ENCODE assay signal across 8 cellular contexts in genomic region chr9:133375724-133376654, GRCh38. TPM values are rescaled to one million over a fixed set of nuclear protein-coding genes. Genes with fewer than 3 reads are reported as not detected.
DNase-seq lines count a peak whose midpoint lies in the region; ATAC-seq, FAIRE-seq and TF ChIP-seq lines count a peak whose summit lies in the region.

STKLD1 (plus strand) TSS chr9:133376366; CDS start chr9:133376474, 108 bp downstream.
SURF4 (minus strand) TSS chr9:133376060; CDS start chr9:133375969, 91 bp downstream.

- peaks cover 70% of the 10 kb centered on the region for H3K4me1 ChIP-seq in HepG2 (ENCODE audit: insufficient read depth, low read length)

- H3K9me3 Mint-ChIP-seq in CD14-positive monocyte = no peaks in the 10 kb centered on the region

- FAIRE-seq in HepG2 (lab: Jason Lieb, UNC) = no peak

- CTCF ChIA-PET in HepG2 (lab: Yijun Ruan, JAX; ENCODE audit: low intra/inter-chr PET ratio, low total read pairs) = no interaction called here

- no peak for TF ChIP-seq CTCF in CD14-positive monocyte (IDR thresholded peaks at IDR 0.05)
- no peak for TF ChIP-seq CTCF in HepG2 (CRISPR knock-in tag; IDR thresholded peaks at IDR 0.05)

- peaks cover 45% of the 10 kb centered on the region for H3K79me2 ChIP-seq in HepG2 (ENCODE audit: insufficient read depth, low read length)

- H3K4me3 ChIP-seq in HepG2 (replicated peaks in 1 of 3; ENCODE audit: insufficient read depth in 1 of 3, low read depth in 2 of 3, low read length in 3 of 3) = peak within 1 kb of the TSS; percentile 72 to 86 (median 76)

- H3K27ac ChIP-seq in HepG2 (ENCODE audit: extremely low read length, insufficient read depth, low read length) = peak within 1 kb of the TSS; percentile 97

- in situ Hi-C loops in HepG2 (cut with HindIII; ENCODE audit: extremely low pct_ligation_motif_present, low pct_unique_long_range_greater_than_20kb) = no loop called here

- peaks cover 41% of the 10 kb centered on the region for H4K20me1 ChIP-seq in HepG2 (ENCODE audit: insufficient read depth, low read length)

- peak within 1 kb of the TSS; percentile 89 to 96 (median 94) for H3K27ac Mint-ChIP-seq in CD14-positive monocyte

- H3K36me3 Mint-ChIP-seq in CD14-positive monocyte = peaks cover 10 to 22% of the 10 kb centered on the region in 2 donors

- WGBS in HepG2 (ENCODE audit: low lambda C conversion rate) = 0% methylated on average over 21 of the region's 120 CpGs

- H3K9ac ChIP-seq in HepG2 (ENCODE audit: insufficient read depth, low read depth, low read length) = peak within 1 kb of the TSS; percentile 99

- ATAC-seq in GM19397 (IDR thresholded peaks at IDR 0.05; ENCODE audit: unreplicated experiment) = peak; percentile 89
- ATAC-seq in HG03558 (IDR thresholded peaks at IDR 0.05; ENCODE audit: extremely low read depth, unreplicated experiment) = peak; percentile 60
- ATAC-seq in HepG2 = peak; percentile 87

- peak within 1 kb of the TSS; percentile 94 to 97 for H3K4me3 Mint-ChIP-seq in CD14-positive monocyte

- BruUV-seq in HepG2 (replicated peaks; lab: Mats Ljungman, UMichigan) = no TSS peak

- POLR2A ChIA-PET in HepG2 (lab: Yijun Ruan, JAX) = interaction anchor here (0.9 to 2.0 kb wide), 12 partner anchors 9 to 103 kb away, joined by 3 to 13 read pairs (median 5); partner anchors contain the start of genes CACFD1, MED22, RPL7A and SLC2A6

- no peaks in the 10 kb centered on the region for H3K27me3 ChIP-seq in HepG2 (ENCODE audit: control insufficient read depth in 1 of 2, insufficient read depth in 2 of 2, low read length in 2 of 2)

- no peaks in the 10 kb centered on the region for H3K9me3 ChIP-seq in HepG2 (ENCODE audit: low read length)

- TF ChIP-seq POLR2A in HepG2 (IDR thresholded peaks at IDR 0.05; ENCODE audit: insufficient read depth in 1 of 2, low read depth in 2 of 2, low read length in 2 of 2) = peak; percentile 81 to 82

- intact Hi-C loops in CD14-positive monocyte (cut with micrococcal nuclease) = loop anchor here (1.0 to 10.0 kb wide), 4 partner anchors 19 to 341 kb away; partner anchors contain the start of genes GTF3C5 (in 1 of the 2), MED22 (in 1 of the 2), RPL7A (in 1 of the 2) and SURF1 (in 1 of the 2)
- intact Hi-C loops in HepG2 (cut with micrococcal nuclease; ENCODE audit: unreplicated experiment) = no loop called here

- peak; percentile 58 for TF ChIP-seq RAD21 in HepG2 (CRISPR knock-in tag; IDR thresholded peaks at IDR 0.05)

- peaks cover 54% of the 10 kb centered on the region for H3K4me1 Mint-ChIP-seq in CD14-positive monocyte

- no peak for TF ChIP-seq EP300 in HepG2 (IDR thresholded peaks at IDR 0.05; ENCODE audit: low read depth in 2 of 2, low read length in 2 of 2)
- 0 out of 2 replicates have a peak, but pooled peaks have one; percentile 10 for TF ChIP-seq EP300 in HepG2 (CRISPR knock-in tag; IDR thresholded peaks at IDR 0.05; ENCODE audit: borderline replicate concordance)

- DNase-seq in CD14-positive monocyte (ENCODE audit: low spot score) (peak; percentile 89), NCI-H69 (lab: John Stamatoyannopoulos, UW) (peak; percentile 99), dedifferentiated amniotic fluid mesenchymal stem cell (ENCODE audit: extremely low spot score) (peak; percentile 90), HepG2 (ENCODE audit: low spot score) (peak; percentile 86)
- peak; percentile 94 for DNase-seq in activated CD4-positive, alpha-beta T cell treated with anti-CD3 and anti-CD28 coated beads, Interleukin-2, amount 50 U/mL, for 1 hour
- DNase-seq in stimulated activated CD4-positive, alpha-beta T cell treated with anti-CD3 and anti-CD28 coated beads, Interleukin-2, amount 100 ng/mL, for 4 hours (ENCODE audit: low read depth) = peak; percentile 91

- peaks cover 6 to 24% of the 10 kb centered on the region in 2 experiments; a peak in 4 of 5 replicates for H3K36me3 ChIP-seq in HepG2 (replicated peaks in 1 of 2; ENCODE audit: control insufficient read depth in 1 of 2, insufficient read depth in 2 of 2, low read length in 2 of 2)

- H3K4me2 ChIP-seq in HepG2 (ENCODE audit: low read depth, low read length) = peak within 1 kb of the TSS; percentile 87

- H2AFZ ChIP-seq in HepG2 (ENCODE audit: low read length) = no peak within 1 kb of the TSS

- H3K27me3 Mint-ChIP-seq in CD14-positive monocyte (ENCODE audit: low read depth in 3 of 3) = peaks cover 0 to 5% (median 3%) of the 10 kb centered on the region in 3 donors

TF ChIP-seq in HepG2, 621 proteins besides CTCF, POLR2A, EP300 and RAD21 (continues in another document):
- TF ChIP-seq NKX3-1 (CRISPR knock-in tag; IDR thresholded peaks at IDR 0.05) = no peak
- no peak for TF ChIP-seq KLF15 (CRISPR knock-in tag; IDR thresholded peaks at IDR 0.05; ENCODE audit: borderline replicate concordance)
- TF ChIP-seq PBX3 (CRISPR knock-in tag; IDR thresholded peaks at IDR 0.05; ENCODE audit: borderline replicate concordance) = no peak; the same call in 1 of the 2 replicates
- TF ChIP-seq ZNF619 (CRISPR knock-in tag; IDR thresholded peaks at IDR 0.05) = 0 out of 2 replicates have a peak, but pooled peaks have one; percentile 43
- TF ChIP-seq ZNF383 (CRISPR knock-in tag; IDR thresholded peaks at IDR 0.05; ENCODE audit: borderline replicate concordance) = peak; percentile 82; the same call in 1 of the 2 replicates

RNA-seq across cellular contexts. Expression of gene STKLD1, which starts in this region (rescaled TPM):
- not detected for polyA plus RNA-seq in CD14-positive monocyte
- total RNA-seq in HepG2 (2016; rRNA removed; fragmentation: Illumina TruSeq; extraction: Trizol) = 1.1 and 2.2 TPM in 2 replicates
- 3.2 and 4.6 TPM in 2 replicates for total RNA-seq in HepG2 (2016; cell fraction: cytosol; rRNA removed; fragmentation: Illumina TruSeq; extraction: Trizol; ENCODE audit: low read depth)
- total RNA-seq in HepG2 (2016; cell fraction: insoluble cytoplasmic fraction; rRNA removed; fragmentation: Illumina TruSeq; extraction: Trizol) = 1.6 TPM in 2 replicates
- 3.7 and 4.8 TPM in 2 replicates for total RNA-seq in HepG2 (2016; cell fraction: membrane; rRNA removed; fragmentation: Illumina TruSeq; extraction: Trizol)
- 0.53 and 0.75 TPM in 2 replicates for total RNA-seq in HepG2 (2016; cell fraction: nucleus; rRNA removed; fragmentation: Illumina TruSeq; extraction: Trizol)
- 1.5 and 3.8 TPM in 2 replicates for polyA plus RNA-seq in HepG2 (2011; rRNA removed)
- 2.0 and 2.7 TPM in 2 replicates for polyA plus RNA-seq in HepG2 (2011; cell fraction: cytosol; rRNA removed)
- 0.87 and 3.7 TPM in 2 replicates for polyA plus RNA-seq in HepG2 (2011; cell fraction: nucleus; rRNA removed)
- 3.1 and 4.8 TPM in 2 replicates for polyA plus RNA-seq in HepG2 (2012)
- polyA plus RNA-seq in HepG2 (2016; cell fraction: cytosol; fragmentation: Illumina TruSeq; extraction: Trizol; ENCODE audit: low read depth) = 4.2 and 4.8 TPM in 2 replicates
- 1.5 and 2.2 TPM in 2 replicates for polyA plus RNA-seq in HepG2 (2016; cell fraction: insoluble cytoplasmic fraction; fragmentation: Illumina TruSeq; extraction: Trizol; ENCODE audit: low read depth)
- polyA plus RNA-seq in HepG2 (2016; cell fraction: membrane; fragmentation: Illumina TruSeq; extraction: Trizol; ENCODE audit: low read depth) = 3.8 and 5.3 TPM in 2 replicates
- 1.2 and 2.1 TPM in 2 replicates for polyA plus RNA-seq in HepG2 (2016; cell fraction: nucleus; fragmentation: Illumina TruSeq; extraction: Trizol; ENCODE audit: insufficient read depth, low read depth)
- polyA minus RNA-seq in HepG2 (2011; rRNA and poly(A)+ RNA removed; ENCODE audit: low replicate concordance) = 0.56 and 1.5 TPM in 2 replicates
- 0.59 TPM in 1 of 2 replicates, not detected in the other for polyA minus RNA-seq in HepG2 (2011; cell fraction: cytosol; rRNA and poly(A)+ RNA removed)
- 0.77 and 1.1 TPM in 2 replicates for polyA minus RNA-seq in HepG2 (2011; cell fraction: nucleus; rRNA and poly(A)+ RNA removed)

RNA-seq across cellular contexts. Expression of gene SURF4, which starts in this region (rescaled TPM):
- polyA plus RNA-seq in CD14-positive monocyte (100 to 1,000 TPM; 157 to 175 TPM), HepG2 (2011; rRNA removed) (220 and 224 TPM in 2 replicates)
- total RNA-seq in HepG2 (2016; rRNA removed; fragmentation: Illumina TruSeq; extraction: Trizol) = 135 and 265 TPM in 2 replicates
- 32.2 and 32.9 TPM in 2 replicates for total RNA-seq in HepG2 (2016; cell fraction: cytosol; rRNA removed; fragmentation: Illumina TruSeq; extraction: Trizol; ENCODE audit: low read depth)
- total RNA-seq in HepG2 (2016; cell fraction: insoluble cytoplasmic fraction; rRNA removed; fragmentation: Illumina TruSeq; extraction: Trizol) = 115 and 269 TPM in 2 replicates
- total RNA-seq in HepG2 (2016; cell fraction: membrane; rRNA removed; fragmentation: Illumina TruSeq; extraction: Trizol) = 110 and 114 TPM in 2 replicates
- total RNA-seq in HepG2 (2016; cell fraction: nucleus; rRNA removed; fragmentation: Illumina TruSeq; extraction: Trizol) = 228 and 275 TPM in 2 replicates
- polyA plus RNA-seq in HepG2 (2011; cell fraction: cytosol; rRNA removed) = 264 and 277 TPM in 2 replicates
- 180 and 191 TPM in 2 replicates for polyA plus RNA-seq in HepG2 (2011; cell fraction: nucleus; rRNA removed)
- 188 and 224 TPM in 2 replicates for polyA plus RNA-seq in HepG2 (2012)
- polyA plus RNA-seq in HepG2 (2016; cell fraction: cytosol; fragmentation: Illumina TruSeq; extraction: Trizol; ENCODE audit: low read depth) = 32.1 and 37.0 TPM in 2 replicates
- 124 and 145 TPM in 2 replicates for polyA plus RNA-seq in HepG2 (2016; cell fraction: insoluble cytoplasmic fraction; fragmentation: Illumina TruSeq; extraction: Trizol; ENCODE audit: low read depth)
- polyA plus RNA-seq in HepG2 (2016; cell fraction: membrane; fragmentation: Illumina TruSeq; extraction: Trizol; ENCODE audit: low read depth) = 76.2 and 78.0 TPM in 2 replicates
- 397 and 400 TPM in 2 replicates for polyA plus RNA-seq in HepG2 (2016; cell fraction: nucleus; fragmentation: Illumina TruSeq; extraction: Trizol; ENCODE audit: insufficient read depth, low read depth)
- 375 and 710 TPM in 2 replicates for polyA minus RNA-seq in HepG2 (2011; rRNA and poly(A)+ RNA removed; ENCODE audit: low replicate concordance)
- polyA minus RNA-seq in HepG2 (2011; cell fraction: cytosol; rRNA and poly(A)+ RNA removed) = 173 and 200 TPM in 2 replicates
- 72.5 and 84.8 TPM in 2 replicates for polyA minus RNA-seq in HepG2 (2011; cell fraction: nucleus; rRNA and poly(A)+ RNA removed)

Comparison
In these comparisons a context has a peak if more than half of its experiments do, and no peak if none do; other contexts are left out.
1. Peak in every context shown above with its lines: DNase-seq, ATAC-seq, H3K4me3 ChIP-seq and H3K27ac ChIP-seq.